In genomic region chr1:47021070-47021469, GRCh38 we compare ENCODE assay signal across 16 cellular contexts. TPM values are rescaled to one million over a fixed set of nuclear protein-coding genes. Genes with fewer than 3 reads are reported as not detected.
A peak's percentile ranks its signal among the peaks of the same experiment; 100 is the strongest.
DNase-seq lines count a peak whose midpoint lies in the region; ATAC-seq and TF ChIP-seq lines count a peak whose summit lies in the region.
"Had no signal": no experiment of that assay in that cellular context is flagged by ENCODE, and none has a peak within 500 bp of the region (broad histone marks: within the 10 kb centered on the region; RNA-seq: fewer than 3 reads in every experiment).

No MANE protein-coding gene starts in this region.

- 51 to 65% methylated on average over 2 of the region's 2 CpGs for WGBS in heart right ventricle, 2 donors

- H3K27me3 Mint-ChIP-seq in chondrocyte (ENCODE audit: low read depth) (peaks cover 19% of the 10 kb centered on the region), nephron (ENCODE audit: low read depth) (peaks cover 46% of the 10 kb centered on the region)

- H3K9me3 ChIP-seq in heart right ventricle, result peaks cover 0 to 6% (median 0%) of the 10 kb centered on the region in 11 donors
- H3K9me3 ChIP-seq in tibial artery, result no peaks in the 10 kb centered on the region
- H3K9me3 ChIP-seq: BLaER1 treated with 17β-estradiol and CSF1 and Interleukin-3, amounts not matched to agents 10 nM and 100 nM had no signal

- DNase-seq in chondrocyte (ENCODE audit: low spot score) (no peak), heart right ventricle (no peak), tibial artery (no peak)
- DNase-seq: ACHN; CD4-positive, alpha-beta memory T cell; DMS79; H7 had no signal

- no peak for TF ChIP-seq CTCF in chondrocyte (IDR thresholded peaks at IDR 0.05)
- no peak for TF ChIP-seq CTCF in heart right ventricle (IDR thresholded peaks at IDR 0.05)
- TF ChIP-seq CTCF in nephron (IDR thresholded peaks at IDR 0.05; ENCODE audit: unreplicated experiment in 3 of 3), result no peak
- no peak for TF ChIP-seq CTCF in tibial artery (IDR thresholded peaks at IDR 0.05)

- peaks cover 0 to 37% (median 16%) of the 10 kb centered on the region in 7 donors for H3K27me3 ChIP-seq in heart right ventricle
- no peaks in the 10 kb centered on the region for H3K27me3 ChIP-seq in tibial artery

- intact Hi-C loops in heart right ventricle (cut with DNase I), result no loop called here
- intact Hi-C loops in tibial artery (cut with DNase I; ENCODE audit: low total_unique reads), result no loop called here

- peaks cover 4% of the 10 kb centered on the region for H3K9me3 Mint-ChIP-seq in chondrocyte (ENCODE audit: low read depth)
- H3K9me3 Mint-ChIP-seq in nephron, result no peaks in the 10 kb centered on the region

- peaks cover 39% of the 10 kb centered on the region for H3K4me1 Mint-ChIP-seq in chondrocyte (ENCODE audit: low read depth)
- peaks cover 33% of the 10 kb centered on the region for H3K4me1 Mint-ChIP-seq in nephron
- H3K4me1 Mint-ChIP-seq: IgD-negative memory B cell had no signal

- H3K4me3 Mint-ChIP-seq in chondrocyte (ENCODE audit: unreplicated experiment) (no peak overlapping the region), nephron (peak overlapping the region in 1 of 3 experiments; percentile 57)
- H3K4me3 Mint-ChIP-seq: CD4-positive, alpha-beta memory T cell had no signal

- no peaks in the 10 kb centered on the region for H3K36me3 ChIP-seq in heart right ventricle
- H3K36me3 ChIP-seq in tibial artery, result no peaks in the 10 kb centered on the region
- H3K36me3 ChIP-seq: BLaER1 treated with 17β-estradiol and CSF1 and Interleukin-3, amounts not matched to agents 10 nM and 100 nM had no signal

- H3K4me1 ChIP-seq in heart right ventricle, result peaks cover 7 to 40% (median 18%) of the 10 kb centered on the region in 9 donors
- peaks cover 4 to 61% (median 36%) of the 10 kb centered on the region in 4 donors for H3K4me1 ChIP-seq in tibial artery

- H3K27ac ChIP-seq in heart right ventricle (peak overlapping the region in 8 of 10 donors; percentile 14 to 86 (median 54)), tibial artery (peak overlapping the region; percentile 92 to 95)
- H3K27ac ChIP-seq: BLaER1 treated with 17β-estradiol and CSF1 and Interleukin-3, amounts not matched to agents 10 nM and 100 nM had no signal

- H3K27ac Mint-ChIP-seq in chondrocyte (ENCODE audit: unreplicated experiment) (peak overlapping the region; percentile 5), nephron (peak overlapping the region in 2 of 3 experiments; percentile 70 to 93)
- H3K27ac Mint-ChIP-seq: CD4-positive, alpha-beta memory T cell; IgD-negative memory B cell had no signal

- ATAC-seq in heart right ventricle (peak in 4 of 8 donors; percentile 34 to 45 (median 42)), GM18907 (IDR thresholded peaks at IDR 0.05; ENCODE audit: unreplicated experiment) (no peak), GM19455 (IDR thresholded peaks at IDR 0.05; ENCODE audit: unreplicated experiment) (no peak), HG03460 (IDR thresholded peaks at IDR 0.05; ENCODE audit: unreplicated experiment) (no peak)

- H3K36me3 Mint-ChIP-seq in chondrocyte (ENCODE audit: low read depth), result no peaks in the 10 kb centered on the region
- no peaks in the 10 kb centered on the region for H3K36me3 Mint-ChIP-seq in nephron (ENCODE audit: low read depth)
- H3K36me3 Mint-ChIP-seq: CD4-positive, alpha-beta memory T cell; IgD-negative memory B cell had no signal

- no peak overlapping the region for H3K4me3 ChIP-seq in heart right ventricle
- no peak overlapping the region for H3K4me3 ChIP-seq in tibial artery
- H3K4me3 ChIP-seq: BLaER1 treated with 17β-estradiol and CSF1 and Interleukin-3, amounts not matched to agents 10 nM and 100 nM had no signal

RNA-seq across cellular contexts. Expression of gene CYP4X1, which starts 2.4 kb away (rescaled TPM):
- total RNA-seq in chondrocyte, result 1.0 to 1.1 TPM (median 1.1 TPM) in 3 replicates
- 1 to 10 TPM in 6 of 10 donors, under 1 TPM in 4; 0.28 to 2.2 (median 1.1) TPM for total RNA-seq in heart right ventricle
- polyA plus RNA-seq in heart right ventricle, result 1 to 10 TPM; 2.1 to 4.1 TPM
- total RNA-seq: CD4-positive, alpha-beta memory T cell; G401 had no signal
- polyA plus RNA-seq: CD4-positive, alpha-beta memory T cell; IgD-negative memory B cell had no signal

RNA-seq across cellular contexts. Expression of gene CYP4Z1, which starts 46.0 kb away (rescaled TPM):
- not detected in 3 replicates for total RNA-seq in chondrocyte
- under 1 TPM in 6 of 10 donors, not detected in 4; 0.12 to 0.70 (median 0.43) TPM for total RNA-seq in heart right ventricle
- polyA plus RNA-seq in heart right ventricle, result 1 to 10 TPM in 1 of 2 donors, under 1 TPM in 1; 0.09 to 2.9 TPM
- total RNA-seq: A172; CD4-positive, alpha-beta memory T cell; G401; H7; HT1080 had no signal
- polyA plus RNA-seq: CD4-positive, alpha-beta memory T cell; IgD-negative memory B cell had no signal
